Comparison of ENCODE assay signal across 8 cellular contexts in genomic region chr13:52201439-52202193, GRCh38. TPM values are rescaled to one million over a fixed set of nuclear protein-coding genes. Genes with fewer than 3 reads are reported as not detected.
DNase-seq lines count a peak whose midpoint lies in the region; ATAC-seq and TF ChIP-seq lines count a peak whose summit lies in the region.
"Not testable (repeated sequence)": the region's sequence is repeated elsewhere in the genome, so short reads cannot be mapped to it uniquely, and the experiment has no call there.

No MANE protein-coding gene starts in this region.

- H2BK15ac ChIP-seq in neuronal stem cell (ENCODE audit: low read length), result not testable (repeated sequence)

- peak; percentile 36 for TF ChIP-seq CTCF in GM10266 (IDR thresholded peaks at IDR 0.05; ENCODE audit: control insufficient read depth, insufficient read depth, low read depth, missing control alignments)
- peak; percentile 66 for TF ChIP-seq CTCF in VCaP (conservative IDR thresholded peaks at IDR 0.05)

- H3K36me3 ChIP-seq in neuronal stem cell (replicated peaks in 1 of 2; ENCODE audit: control insufficient read depth in 2 of 2, insufficient read depth in 2 of 2, low read length in 2 of 2), result not testable (repeated sequence)

- not testable (repeated sequence) for H4K8ac ChIP-seq in neuronal stem cell (ENCODE audit: low read depth, low read length)

- not testable (repeated sequence) for H3K4me3 ChIP-seq in neuronal stem cell (ENCODE audit: low read length in 2 of 2)

- not testable (repeated sequence) for H3K4me2 ChIP-seq in neuronal stem cell (ENCODE audit: insufficient read depth, low read length, poor library complexity, severe bottlenecking)

- DNase-seq in AG20443 (ENCODE audit: low spot score) (peak; percentile 41), GM10266 (ENCODE audit: extremely low spot score) (peak; percentile 18), HT1080 (ENCODE audit: low read depth) (peak; percentile 54), NCI-H524 treated with DMSO at 0.1 percent for 48 hours (lab: John Stamatoyannopoulos, UW) (peak; percentile 13), cerebellum (ENCODE audit: low spot score) (peak; percentile 14), left ventricle myocardium superior (peak; percentile 57), neuronal stem cell (ENCODE audit: low spot score) (peak; percentile 27)

- peaks cover 0 to 15% (median 0%) of the 10 kb centered on the region in 3 experiments for H3K27me3 ChIP-seq in neuronal stem cell (ENCODE audit: control insufficient read depth in 3 of 3, insufficient read depth in 3 of 3, low read depth in 1 of 3, low read length in 3 of 3)

- not testable (repeated sequence) for H3K9me3 ChIP-seq in neuronal stem cell (replicated peaks in 1 of 2; ENCODE audit: control insufficient read depth in 2 of 2, insufficient read depth in 1 of 2, low read depth in 1 of 2, low read length in 2 of 2)

- H3K4me1 ChIP-seq in neuronal stem cell (ENCODE audit: control insufficient read depth in 2 of 2, insufficient read depth in 1 of 2, low read depth in 1 of 2, low read length in 2 of 2), result not testable (repeated sequence)

- not testable (repeated sequence) for H3K9ac ChIP-seq in neuronal stem cell (ENCODE audit: low read depth, low read length, poor library complexity)

- not testable (repeated sequence) for H4K91ac ChIP-seq in neuronal stem cell (ENCODE audit: low read depth, low read length, poor library complexity)

- WGBS in neuronal stem cell (ENCODE audit: extremely low coverage in 2 of 2, insufficient read length in 2 of 2, insufficient replicate concordance in 1 of 2), 2 donors, result no CpG with 5 or more reads among the region's 12 CpGs

- not testable (repeated sequence) for H2BK5ac ChIP-seq in neuronal stem cell (ENCODE audit: low read length)

- ATAC-seq in left ventricle myocardium superior, result peak; percentile 92

- not testable (repeated sequence) for H3K14ac ChIP-seq in neuronal stem cell (ENCODE audit: low read length)

- H2AK5ac ChIP-seq in neuronal stem cell (ENCODE audit: low read depth, low read length), result not testable (repeated sequence)

- H3K4ac ChIP-seq in neuronal stem cell (ENCODE audit: low read length), result not testable (repeated sequence)

- H2AFZ ChIP-seq in neuronal stem cell (ENCODE audit: low read length), result peak overlapping the region; percentile 35

- intact Hi-C loops in left ventricle myocardium superior (cut with micrococcal nuclease), result not testable (repeated sequence)

- not testable (repeated sequence) for H2BK120ac ChIP-seq in neuronal stem cell (ENCODE audit: low read depth, low read length)

- not testable (repeated sequence) for H3K79me1 ChIP-seq in neuronal stem cell (ENCODE audit: low read depth, low read length)

- H3K18ac ChIP-seq in neuronal stem cell (ENCODE audit: low read length), result not testable (repeated sequence)

- H3K27ac ChIP-seq in VCaP; neuronal stem cell (replicated peaks; ENCODE audit: low read length): not testable (repeated sequence)

- H2BK12ac ChIP-seq in neuronal stem cell (ENCODE audit: low read length), result not testable (repeated sequence)

- H3K23ac ChIP-seq in neuronal stem cell (ENCODE audit: low read depth, low read length, poor library complexity), result not testable (repeated sequence)

RNA-seq across cellular contexts. Expression of gene NEK3, which starts 42.2 kb away (rescaled TPM):
- 2.1 and 3.0 TPM in 2 replicates for total RNA-seq in HT1080 (2014; rRNA removed; shearing (Covaris generic))
- 1.1 and 2.6 TPM in 2 replicates for polyA plus RNA-seq in HT1080 (2015; cell fraction: cytosol; rRNA removed)
- 5.6 and 6.7 TPM in 2 replicates for polyA plus RNA-seq in HT1080 (2015; cell fraction: nucleus; rRNA removed)
- total RNA-seq in cerebellum (13.8 TPM), left ventricle myocardium superior (5.1 TPM)
- polyA plus RNA-seq in neuronal stem cell (2013, experiment 1 of 2), result 37.1 TPM
- 33.9 TPM for polyA plus RNA-seq in neuronal stem cell (2013, experiment 2 of 2)
